1 cellular context compared by ENCODE assay signal in genomic region chr5:143000551-143000950, GRCh38.
TF ChIP-seq lines count a peak whose summit lies in the region.

No MANE protein-coding gene starts in this region.

TF ChIP-seq in K562, 482 proteins besides CTCF, POLR2A, EP300 and RAD21:
- TF ChIP-seq ZNF146 (CRISPR knock-in tag; IDR thresholded peaks at IDR 0.05; ENCODE audit: unreplicated experiment), result peak; percentile 53
